ENCODE assay signal across 20 cellular contexts in the genomic region with DNA sequence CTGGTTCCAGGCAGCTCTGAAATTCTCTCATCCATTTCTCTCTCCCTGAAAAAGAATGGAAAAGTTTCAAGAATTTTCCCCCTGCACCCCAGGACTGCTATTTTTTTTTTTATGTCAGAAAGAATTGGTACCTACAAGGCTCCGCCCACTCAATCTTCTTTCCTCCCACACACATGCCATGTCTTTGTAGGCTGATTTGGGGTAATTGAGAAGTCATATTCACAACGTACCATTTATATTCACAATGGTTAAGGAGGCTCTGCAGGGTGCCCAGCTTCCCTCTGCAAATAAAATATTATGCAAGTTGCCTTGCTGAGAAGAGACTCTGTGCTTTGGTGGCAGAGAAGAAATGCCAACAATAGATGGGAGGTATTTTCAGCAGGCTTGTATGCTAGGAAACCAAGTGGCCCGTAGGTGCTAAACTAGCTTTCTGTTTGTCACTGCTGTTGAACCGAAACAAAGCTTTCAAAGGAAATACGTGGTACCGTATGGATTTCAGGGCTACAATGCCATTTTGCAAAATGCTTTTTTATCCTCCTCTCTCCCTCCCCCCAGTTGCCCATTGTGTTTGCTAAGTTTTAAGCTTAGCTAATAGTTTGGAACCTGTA.
DNase-seq lines count a peak whose midpoint lies in the region; ATAC-seq and TF ChIP-seq lines count a peak whose summit lies in the region.
"Had no signal": no experiment of that assay in that cellular context is flagged by ENCODE, and none has a peak within 500 bp of the region (broad histone marks: within the 10 kb centered on the region; RNA-seq: fewer than 3 reads in every experiment).

No MANE protein-coding gene starts in this region.

- H2BK5ac ChIP-seq in neuronal stem cell (ENCODE audit: low read length): no peak overlapping the region

- DNase-seq in COR-L47 (lab: John Stamatoyannopoulos, UW) (peak; percentile 15), WTC11 (ENCODE audit: low spot score) (no peak), neural progenitor cell (ENCODE audit: low spot score) (no peak), Calu3 (no peak), neuronal stem cell (ENCODE audit: low spot score) (no peak), A172 (ENCODE audit: low spot score) (no peak)
- DNase-seq: C1 segment of cervical spinal cord; CD8-positive, alpha-beta memory T cell; DMS53; GDM1; HFFc6; MG63; NCI-H187 treated with DMSO at 0.1 percent for 48 hours; NCI-H2171; PC-9; RPMI8226; SHP77; SK-N-SH had no signal

- H4K20me1 ChIP-seq in neural progenitor cell (ENCODE audit: low read depth): no peaks in the 10 kb centered on the region

- H3K79me1 ChIP-seq in neuronal stem cell (ENCODE audit: low read depth, low read length): no peaks in the 10 kb centered on the region

- no peaks in the 10 kb centered on the region for H3K79me2 ChIP-seq in neural progenitor cell (ENCODE audit: low read depth)

- no peaks in the 10 kb centered on the region for H3K36me3 Mint-ChIP-seq in WTC11
- no peaks in the 10 kb centered on the region for H3K36me3 Mint-ChIP-seq in neural progenitor cell
- no peaks in the 10 kb centered on the region for H3K36me3 Mint-ChIP-seq in Calu3 (ENCODE audit: insufficient read depth, unreplicated experiment)
- H3K36me3 Mint-ChIP-seq: CD8-positive, alpha-beta memory T cell had no signal

- no peak overlapping the region for H3K14ac ChIP-seq in neuronal stem cell (ENCODE audit: low read length)

- H3K27me3 ChIP-seq in neural progenitor cell: no peaks in the 10 kb centered on the region
- H3K27me3 ChIP-seq in neuronal stem cell (ENCODE audit: control insufficient read depth in 3 of 3, insufficient read depth in 3 of 3, low read depth in 1 of 3, low read length in 3 of 3): no peaks in the 10 kb centered on the region

- H3K23ac ChIP-seq in neuronal stem cell (ENCODE audit: low read depth, low read length, poor library complexity): no peak overlapping the region

- H3K4me3 ChIP-seq in HEK293 (ENCODE audit: low read depth, low read length) (no peak overlapping the region), neural progenitor cell (no peak overlapping the region), neuronal stem cell (ENCODE audit: low read length in 2 of 2) (no peak overlapping the region)
- H3K4me3 ChIP-seq: K562, MG63, PC-9 had no signal

- no peak overlapping the region for H2BK12ac ChIP-seq in neuronal stem cell (ENCODE audit: low read length)

- H3K27ac Mint-ChIP-seq in WTC11 (no peak overlapping the region), neural progenitor cell (no peak overlapping the region), Calu3 (ENCODE audit: unreplicated experiment) (no peak overlapping the region)
- H3K27ac Mint-ChIP-seq: CD8-positive, alpha-beta memory T cell; HFFc6 had no signal

- no peak overlapping the region for H3K9ac ChIP-seq in neural progenitor cell
- no peak overlapping the region for H3K9ac ChIP-seq in neuronal stem cell (ENCODE audit: low read depth, low read length, poor library complexity)
- H3K9ac ChIP-seq: SK-N-SH had no signal

- H4K91ac ChIP-seq in neuronal stem cell (ENCODE audit: low read depth, low read length, poor library complexity): no peak overlapping the region

- TF ChIP-seq CTCF in HEK293 (tag by site-specific recombination; IDR thresholded peaks at IDR 0.05) (no peak), WTC11 (IDR thresholded peaks at IDR 0.05) (no peak), neural progenitor cell (IDR thresholded peaks at IDR 0.05) (no peak), Calu3 (IDR thresholded peaks at IDR 0.05; ENCODE audit: unreplicated experiment) (no peak)

- peak; percentile 26; the same call in 1 of the 2 replicates for ATAC-seq in WTC11
- ATAC-seq: K562 had no signal

- H3K9me3 Mint-ChIP-seq in WTC11: no peaks in the 10 kb centered on the region
- no peaks in the 10 kb centered on the region for H3K9me3 Mint-ChIP-seq in neural progenitor cell
- H3K9me3 Mint-ChIP-seq in Calu3 (ENCODE audit: low read depth, unreplicated experiment): no peaks in the 10 kb centered on the region
- H3K9me3 Mint-ChIP-seq: CD8-positive, alpha-beta memory T cell; HFFc6 had no signal

- BruUV-seq in Calu3 (replicated peaks; lab: Mats Ljungman, UMichigan): no TSS peak

- H3F3A ChIP-seq in neural progenitor cell (ENCODE audit: low read depth): no peaks in the 10 kb centered on the region

- intact Hi-C loops in Calu3 (cut with micrococcal nuclease; ENCODE audit: unreplicated experiment): no loop called here

- no peak overlapping the region for H3K4ac ChIP-seq in neuronal stem cell (ENCODE audit: low read length)

- H3K36me3 ChIP-seq in HEK293 (ENCODE audit: control insufficient read depth in 2 of 2, insufficient read depth in 1 of 2, low read length in 2 of 2): no peaks in the 10 kb centered on the region
- H3K36me3 ChIP-seq in neural progenitor cell: no peaks in the 10 kb centered on the region
- no peaks in the 10 kb centered on the region for H3K36me3 ChIP-seq in neuronal stem cell (replicated peaks in 1 of 2; ENCODE audit: control insufficient read depth in 2 of 2, insufficient read depth in 2 of 2, low read length in 2 of 2)
- H3K36me3 ChIP-seq: MG63 had no signal

- no peaks in the 10 kb centered on the region for H3K9me3 ChIP-seq in HEK293 (ENCODE audit: control insufficient read depth, insufficient read depth, low read depth, low read length)
- no peaks in the 10 kb centered on the region for H3K9me3 ChIP-seq in neural progenitor cell (ENCODE audit: low read depth)
- no peaks in the 10 kb centered on the region for H3K9me3 ChIP-seq in neuronal stem cell (replicated peaks in 1 of 2; ENCODE audit: control insufficient read depth in 2 of 2, insufficient read depth in 1 of 2, low read depth in 1 of 2, low read length in 2 of 2)
- H3K9me3 ChIP-seq: MG63, SK-N-SH had no signal

- H2AFZ ChIP-seq in neural progenitor cell (replicated peaks) (peak overlapping the region; percentile 34), neuronal stem cell (ENCODE audit: low read length) (no peak overlapping the region)
- H2AFZ ChIP-seq: PC-9 had no signal

- H3K4me1 ChIP-seq in HEK293 (ENCODE audit: control insufficient read depth, insufficient read depth, low read length) (no peaks in the 10 kb centered on the region), neural progenitor cell (peaks cover 23% of the 10 kb centered on the region), neuronal stem cell (ENCODE audit: control insufficient read depth in 2 of 2, insufficient read depth in 1 of 2, low read depth in 1 of 2, low read length in 2 of 2) (peaks cover 0 to 10% of the 10 kb centered on the region in 2 donors)

- WGBS in neuronal stem cell (ENCODE audit: extremely low coverage in 2 of 2, insufficient read length in 2 of 2, insufficient replicate concordance in 1 of 2), 2 donors: no CpG with 5 or more reads among the region's 6 CpGs

- H3K27ac ChIP-seq in HEK293 (ENCODE audit: extremely low read depth, low read depth, low read length) (no peak overlapping the region), neural progenitor cell (no peak overlapping the region), neuronal stem cell (replicated peaks; ENCODE audit: low read length) (no peak overlapping the region)
- H3K27ac ChIP-seq: PC-9 had no signal

- H4K8ac ChIP-seq in neuronal stem cell (ENCODE audit: low read depth, low read length): no peak overlapping the region

- no peak overlapping the region for H3K18ac ChIP-seq in neuronal stem cell (ENCODE audit: low read length)

- CTCF ChIA-PET in HEK293 (lab: Yijun Ruan, JAX): interaction anchor here (0.6 kb wide), 1 partner anchor 86 kb away, joined by 3 read pairs; no protein-coding TSS in a partner anchor
- CTCF ChIA-PET in WTC11 (lab: Charles Lee): interaction anchor here (1.2 to 2.3 kb wide), 4 partner anchors 14 to 228 kb away, joined by 4 to 9 read pairs (median 6); no protein-coding TSS in a partner anchor
- CTCF ChIA-PET in Calu3 (lab: Charles Lee): no interaction called here

- H3K4me2 ChIP-seq in neural progenitor cell: peak overlapping the region; percentile 48
- H3K4me2 ChIP-seq in neuronal stem cell (ENCODE audit: insufficient read depth, low read length, poor library complexity, severe bottlenecking): no peak overlapping the region
- H3K4me2 ChIP-seq: PC-9, SK-N-SH had no signal

- no peak overlapping the region for H2AK5ac ChIP-seq in neuronal stem cell (ENCODE audit: low read depth, low read length)

- POLR2A ChIA-PET in HEK293 (lab: Yijun Ruan, JAX): no interaction called here
- POLR2A ChIA-PET in WTC11 (lab: Charles Lee): no interaction called here

- H3K4me3 Mint-ChIP-seq in WTC11 (no peak overlapping the region), neural progenitor cell (no peak overlapping the region), Calu3 (ENCODE audit: low read depth, unreplicated experiment) (no peak overlapping the region)
- H3K4me3 Mint-ChIP-seq: CD8-positive, alpha-beta memory T cell; HFFc6 had no signal

- H3K27me3 Mint-ChIP-seq in WTC11 (ENCODE audit: low read depth): peaks cover 7% of the 10 kb centered on the region; the same call in 1 of the 2 replicates
- no peaks in the 10 kb centered on the region for H3K27me3 Mint-ChIP-seq in neural progenitor cell (ENCODE audit: insufficient read depth, low read depth)
- H3K27me3 Mint-ChIP-seq in Calu3 (ENCODE audit: unreplicated experiment): peaks cover 40% of the 10 kb centered on the region

- H2BK15ac ChIP-seq in neuronal stem cell (ENCODE audit: low read length): no peak overlapping the region

- H2BK120ac ChIP-seq in neuronal stem cell (ENCODE audit: low read depth, low read length): no peak overlapping the region

- peaks cover 26% of the 10 kb centered on the region for H3K4me1 Mint-ChIP-seq in WTC11
- H3K4me1 Mint-ChIP-seq in neural progenitor cell: peaks cover 24% of the 10 kb centered on the region
- no peaks in the 10 kb centered on the region for H3K4me1 Mint-ChIP-seq in Calu3 (ENCODE audit: low read depth, unreplicated experiment)
- H3K4me1 Mint-ChIP-seq: CD8-positive, alpha-beta memory T cell had no signal

TF ChIP-seq in WTC11, 78 proteins besides CTCF, POLR2A, EP300 and RAD21 (continues in another document):
- TF ChIP-seq ZNF121 (CRISPR knock-in tag; IDR thresholded peaks at IDR 0.05): no peak
- TF ChIP-seq, protein P1, sequence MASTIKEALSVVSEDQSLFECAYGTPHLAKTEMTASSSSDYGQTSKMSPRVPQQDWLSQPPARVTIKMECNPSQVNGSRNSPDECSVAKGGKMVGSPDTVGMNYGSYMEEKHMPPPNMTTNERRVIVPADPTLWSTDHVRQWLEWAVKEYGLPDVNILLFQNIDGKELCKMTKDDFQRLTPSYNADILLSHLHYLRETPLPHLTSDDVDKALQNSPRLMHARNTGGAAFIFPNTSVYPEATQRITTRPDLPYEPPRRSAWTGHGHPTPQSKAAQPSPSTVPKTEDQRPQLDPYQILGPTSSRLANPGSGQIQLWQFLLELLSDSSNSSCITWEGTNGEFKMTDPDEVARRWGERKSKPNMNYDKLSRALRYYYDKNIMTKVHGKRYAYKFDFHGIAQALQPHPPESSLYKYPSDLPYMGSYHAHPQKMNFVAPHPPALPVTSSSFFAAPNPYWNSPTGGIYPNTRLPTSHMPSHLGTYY (CRISPR knock-in tag; IDR thresholded peaks at IDR 0.05): no peak
- no peak for TF ChIP-seq NFATC4 (CRISPR knock-in tag; IDR thresholded peaks at IDR 0.05)
